In genomic region chr9:70950270-70950669, GRCh38 we compare ENCODE assay signal across 4 cellular contexts.
"Had no signal": no experiment of that assay in that cellular context is flagged by ENCODE, and none has a peak within 500 bp of the region (broad histone marks: within the 10 kb centered on the region; RNA-seq: fewer than 3 reads in every experiment).

No MANE protein-coding gene starts in this region.

- H3K27ac Mint-ChIP-seq: GM23338 had no signal

- H3K4me2 ChIP-seq: GM23338 had no signal

- H3K4me3 Mint-ChIP-seq: GM23338, H9 had no signal

- DNase-seq: H9, HCEC 1CT, IMR-90 had no signal

- ATAC-seq: GM23338 had no signal

- H3K9me3 Mint-ChIP-seq: GM23338, H9 had no signal

- H2AFZ ChIP-seq: GM23338 had no signal

- H3K4me3 ChIP-seq: GM23338 had no signal
